In the genomic region with DNA sequence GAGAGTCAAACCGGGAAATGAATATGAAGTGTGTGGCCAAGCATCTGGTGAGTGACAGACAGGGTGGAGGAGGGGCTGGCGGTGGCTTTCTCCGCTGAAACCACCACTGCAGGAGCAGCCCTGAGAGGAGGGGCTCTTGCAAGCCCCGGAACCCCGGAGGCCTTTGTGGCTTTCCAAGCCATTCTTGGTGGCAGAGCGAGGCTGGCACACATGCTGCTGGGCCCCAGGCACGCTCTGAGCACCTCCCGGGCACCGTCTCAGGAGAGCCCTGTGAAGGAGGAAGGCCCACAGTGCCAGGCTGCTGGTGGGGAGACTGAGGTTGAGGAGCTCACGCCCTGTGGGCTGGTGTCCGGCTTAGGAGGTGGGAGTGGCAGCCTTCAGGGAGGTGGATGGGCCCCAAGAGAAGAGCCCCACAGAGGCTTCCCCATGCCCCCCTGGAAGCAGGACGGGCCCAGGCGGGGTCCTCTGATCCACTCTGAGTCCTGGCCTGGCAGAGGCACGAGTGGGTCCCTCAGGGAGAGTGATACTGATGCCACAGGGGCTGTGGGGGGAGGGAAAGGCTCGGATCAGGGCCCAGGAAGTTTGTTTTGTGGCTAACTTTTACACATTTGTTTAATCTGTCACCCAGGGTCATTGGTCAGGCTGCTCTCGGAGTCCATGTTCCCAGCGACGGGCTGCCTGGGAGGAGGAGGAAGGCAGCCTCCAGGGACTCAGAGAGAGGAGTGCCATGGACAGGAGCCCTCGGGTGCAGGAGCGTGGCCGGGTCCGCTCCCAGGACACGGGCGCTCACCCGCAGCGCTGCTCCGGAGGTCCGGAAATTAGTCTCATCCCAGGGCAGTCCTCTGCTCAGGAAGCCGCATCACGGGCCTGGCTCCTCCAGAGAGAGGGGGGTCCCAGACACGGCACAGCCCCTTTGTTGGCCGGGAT, we compare ENCODE assay signal across 17 cellular contexts.
A peak's percentile ranks its signal among the peaks of the same experiment; 100 is the strongest.
DNase-seq lines count a peak whose midpoint lies in the region; ATAC-seq and TF ChIP-seq lines count a peak whose summit lies in the region.
"Had no signal": no experiment of that assay in that cellular context is flagged by ENCODE, and none has a peak within 500 bp of the region (broad histone marks: within the 10 kb centered on the region; RNA-seq: fewer than 3 reads in every experiment).

No MANE protein-coding gene starts in this region.

- peaks cover 5 to 8% of the 10 kb centered on the region in 2 donors for H3K9me3 Mint-ChIP-seq in activated T-cell treated with anti-CD3 and anti-CD28 coated beads, Interleukin-2, amount 50 U/mL, for 72 hours
- H3K9me3 Mint-ChIP-seq in natural killer cell: no peaks in the 10 kb centered on the region
- no peaks in the 10 kb centered on the region for H3K9me3 Mint-ChIP-seq in stimulated activated naive CD8-positive, alpha-beta T cell treated with anti-CD3 and anti-CD28 coated beads, Interleukin-15, amount 100 ng/mL, for 72 hours

- peak; percentile 83 to 91 for ATAC-seq in activated T-cell treated with anti-CD3 and anti-CD28 coated beads, Interleukin-2, amount 50 U/mL, for 72 hours (replicated peaks in 1 of 2)
- peak in 2 of 3 donors; percentile 64 to 91 for ATAC-seq in natural killer cell
- peak; percentile 98 for ATAC-seq in stimulated activated naive CD8-positive, alpha-beta T cell treated with anti-CD3 and anti-CD28 coated beads, Interleukin-15, amount 100 ng/mL, for 72 hours
- ATAC-seq in GM18498 (IDR thresholded peaks at IDR 0.05; ENCODE audit: unreplicated experiment): no peak
- ATAC-seq in HG02763 (IDR thresholded peaks at IDR 0.05; ENCODE audit: unreplicated experiment): no peak
- ATAC-seq in mucosa of descending colon: no peak

- peaks cover 5% of the 10 kb centered on the region for H3K4me1 Mint-ChIP-seq in activated T-cell treated with anti-CD3 and anti-CD28 coated beads, Interleukin-2, amount 50 U/mL, for 72 hours (ENCODE audit: low read depth)
- peaks cover 0 to 5% of the 10 kb centered on the region in 2 donors for H3K4me1 Mint-ChIP-seq in natural killer cell
- H3K4me1 Mint-ChIP-seq in stimulated activated naive CD8-positive, alpha-beta T cell treated with anti-CD3 and anti-CD28 coated beads, Interleukin-15, amount 100 ng/mL, for 72 hours: peaks cover 6% of the 10 kb centered on the region

- H3K36me3 ChIP-seq in mucosa of descending colon (ENCODE audit: low read depth): no peaks in the 10 kb centered on the region
- H3K36me3 ChIP-seq: BE2C had no signal

- DNase-seq in stimulated activated CD4-positive, alpha-beta T cell treated with anti-CD3 and anti-CD28 coated beads, Interleukin-15, amount 100 ng/mL, for 24 hours: peak; percentile 59
- DNase-seq in stimulated activated CD4-positive, alpha-beta T cell treated with anti-CD3 and anti-CD28 coated beads, Interleukin-12 subunit alpha, Interleukin-12 subunit beta, amount 100 ng/mL, for 4 hours: no peak
- DNase-seq in activated T-cell treated with anti-CD3 and anti-CD28 coated beads, Interleukin-2, amount 50 U/mL, for 72 hours: peak; percentile 58 to 63
- DNase-seq in natural killer cell: no peak
- peak; percentile 25 to 75 for DNase-seq in stimulated activated naive CD8-positive, alpha-beta T cell treated with anti-CD3 and anti-CD28 coated beads, Interleukin-15, amount 100 ng/mL, for 72 hours
- DNase-seq in mucosa of descending colon: no peak
- DNase-seq: amygdala, BE2C, foreskin fibroblast, GM23248, NCI-H1048, NCI-H526 treated with DMSO at 0.1 percent for 48 hours, SIG-M5 had no signal

- no peak overlapping the region for H3K27ac Mint-ChIP-seq in activated T-cell treated with anti-CD3 and anti-CD28 coated beads, Interleukin-2, amount 50 U/mL, for 72 hours
- H3K27ac Mint-ChIP-seq in natural killer cell: no peak overlapping the region
- no peak overlapping the region for H3K27ac Mint-ChIP-seq in stimulated activated naive CD8-positive, alpha-beta T cell treated with anti-CD3 and anti-CD28 coated beads, Interleukin-15, amount 100 ng/mL, for 72 hours

- H3K4me1 ChIP-seq in mucosa of descending colon (ENCODE audit: low read depth): no peaks in the 10 kb centered on the region
- H3K4me1 ChIP-seq: BE2C had no signal

- TF ChIP-seq CTCF in natural killer cell (IDR thresholded peaks at IDR 0.05): no peak
- no peak for TF ChIP-seq CTCF in mucosa of descending colon (IDR thresholded peaks at IDR 0.05)

- H3K4me3 ChIP-seq in mucosa of descending colon: no peak overlapping the region
- H3K4me3 ChIP-seq: GM23248, smooth muscle cell had no signal

- intact Hi-C loops in natural killer cell (cut with micrococcal nuclease) (no loop called here), mucosa of descending colon (cut with DNase I, micrococcal nuclease) (no loop called here)

- H3K36me3 Mint-ChIP-seq in activated T-cell treated with anti-CD3 and anti-CD28 coated beads, Interleukin-2, amount 50 U/mL, for 72 hours (ENCODE audit: insufficient read depth in 2 of 2): peaks cover 0 to 3% of the 10 kb centered on the region in 2 donors
- H3K36me3 Mint-ChIP-seq in natural killer cell: no peaks in the 10 kb centered on the region
- H3K36me3 Mint-ChIP-seq: naive thymus-derived CD8-positive, alpha-beta T cell had no signal

- no peaks in the 10 kb centered on the region for H3K9me3 ChIP-seq in mucosa of descending colon
- H3K9me3 ChIP-seq: BE2C had no signal

- peak overlapping the region in 1 of 2 donors; percentile 25 for H3K4me3 Mint-ChIP-seq in activated T-cell treated with anti-CD3 and anti-CD28 coated beads, Interleukin-2, amount 50 U/mL, for 72 hours
- H3K4me3 Mint-ChIP-seq in natural killer cell: no peak overlapping the region
- H3K4me3 Mint-ChIP-seq in stimulated activated naive CD8-positive, alpha-beta T cell treated with anti-CD3 and anti-CD28 coated beads, Interleukin-15, amount 100 ng/mL, for 72 hours: peak overlapping the region in 1 of 2 donors; percentile 18

- H3K27me3 Mint-ChIP-seq in activated T-cell treated with anti-CD3 and anti-CD28 coated beads, Interleukin-2, amount 50 U/mL, for 72 hours (ENCODE audit: low read depth): peaks cover 12% of the 10 kb centered on the region
- peaks cover 10 to 14% of the 10 kb centered on the region in 2 donors for H3K27me3 Mint-ChIP-seq in natural killer cell (ENCODE audit: low read depth in 2 of 2)
- H3K27me3 Mint-ChIP-seq in stimulated activated naive CD8-positive, alpha-beta T cell treated with anti-CD3 and anti-CD28 coated beads, Interleukin-15, amount 100 ng/mL, for 72 hours: no peaks in the 10 kb centered on the region

Comparison
In these comparisons a context has a peak if more than half of its experiments do, and no peak if none do; other contexts are left out.
1. DNase-seq: peak in stimulated activated CD4-positive, alpha-beta T cell treated with anti-CD3 and anti-CD28 coated beads, Interleukin-15, amount 100 ng/mL, for 24 hours (single experiment), activated T-cell treated with anti-CD3 and anti-CD28 coated beads, Interleukin-2, amount 50 U/mL, for 72 hours (2 of 2) and stimulated activated naive CD8-positive, alpha-beta T cell treated with anti-CD3 and anti-CD28 coated beads, Interleukin-15, amount 100 ng/mL, for 72 hours (2 of 2); none in stimulated activated CD4-positive, alpha-beta T cell treated with anti-CD3 and anti-CD28 coated beads, Interleukin-12 subunit alpha, Interleukin-12 subunit beta, amount 100 ng/mL, for 4 hours (single experiment), natural killer cell (single experiment) and mucosa of descending colon (0 of 3).
2. ATAC-seq: peak in activated T-cell treated with anti-CD3 and anti-CD28 coated beads, Interleukin-2, amount 50 U/mL, for 72 hours (2 of 2), natural killer cell (2 of 3) and stimulated activated naive CD8-positive, alpha-beta T cell treated with anti-CD3 and anti-CD28 coated beads, Interleukin-15, amount 100 ng/mL, for 72 hours (single experiment); none in GM18498 (single experiment), HG02763 (single experiment) and mucosa of descending colon (single experiment).